In the genomic region with DNA sequence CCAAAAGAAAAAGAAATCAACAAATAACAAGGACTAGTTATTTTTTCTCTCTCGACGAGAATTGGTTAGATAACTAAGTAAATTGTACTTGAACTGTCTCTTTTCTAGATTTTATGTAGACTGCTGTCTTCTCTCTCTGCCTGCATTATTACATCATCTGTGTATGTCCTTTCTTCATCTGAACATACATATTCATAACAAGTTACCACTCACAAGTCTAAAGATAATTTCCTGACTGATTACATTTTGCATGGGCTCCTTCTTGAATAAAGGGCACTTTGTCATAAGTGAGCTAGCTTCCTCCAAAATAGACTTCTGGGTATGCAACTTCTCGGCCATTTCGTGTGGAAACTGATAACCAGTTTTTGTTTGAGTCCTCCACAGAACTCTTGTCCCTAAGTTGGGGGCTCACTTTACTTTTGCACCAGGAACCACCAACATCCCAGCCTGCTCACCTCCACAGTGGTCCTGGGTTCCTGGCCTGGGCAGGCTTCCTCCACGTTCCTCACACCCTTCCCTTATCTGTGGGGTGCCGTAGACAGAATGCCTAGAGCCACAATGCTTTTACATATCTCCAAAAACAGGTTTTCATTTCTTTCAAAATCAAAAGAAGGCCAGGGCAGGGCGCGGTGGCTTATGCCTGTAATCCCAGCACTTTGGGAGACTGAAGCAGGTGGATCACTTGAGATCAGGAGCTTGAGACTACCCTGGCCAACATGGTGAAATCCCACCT, we compare ENCODE assay signal across 11 cellular contexts. TPM values are rescaled to one million over a fixed set of nuclear protein-coding genes. Genes with fewer than 3 reads are reported as not detected.
A peak's percentile ranks its signal among the peaks of the same experiment; 100 is the strongest.
DNase-seq lines count a peak whose midpoint lies in the region; TF ChIP-seq lines count a peak whose summit lies in the region.
"Had no signal": no experiment of that assay in that cellular context is flagged by ENCODE, and none has a peak within 500 bp of the region (broad histone marks: within the 10 kb centered on the region; RNA-seq: fewer than 3 reads in every experiment).

No MANE protein-coding gene starts in this region.

- TF ChIP-seq CTCF in liver (IDR thresholded peaks at IDR 0.05; ENCODE audit: low read depth, low read length, missing input control) (no peak), thyroid gland (IDR thresholded peaks at IDR 0.05) (no peak)

- H3K36me3 Mint-ChIP-seq in activated naive CD4-positive, alpha-beta T cell treated with anti-CD3 and anti-CD28 coated beads for 36 hours (ENCODE audit: low read depth): no peaks in the 10 kb centered on the region
- H3K36me3 Mint-ChIP-seq in activated naive CD8-positive, alpha-beta T cell: no peaks in the 10 kb centered on the region

- no peak overlapping the region for H3K4me3 ChIP-seq in liver (ENCODE audit: low read depth in 1 of 3, low read length in 3 of 3)
- H3K4me3 ChIP-seq in thyroid gland (replicated peaks in 1 of 3): no peak overlapping the region

- H3K4me1 ChIP-seq in liver (ENCODE audit: control insufficient read depth in 4 of 4, insufficient read depth in 4 of 4, low read length in 3 of 4) (peaks cover 0 to 2% (median 0%) of the 10 kb centered on the region in 4 donors), thyroid gland (peaks cover 18 to 42% of the 10 kb centered on the region in 2 donors)

- H3K27ac ChIP-seq in liver (ENCODE audit: low read depth in 1 of 2, low read length in 2 of 2) (peak overlapping the region; percentile 14 to 52), thyroid gland (peak overlapping the region; percentile 87 to 89 (median 89))
- H3K27ac ChIP-seq: KMS-11 had no signal

- CTCF ChIA-PET in activated naive CD4-positive, alpha-beta T cell treated with anti-CD3 and anti-CD28 coated beads for 36 hours (lab: Charles Lee): interaction anchor here (0.9 to 5.3 kb wide), 3 partner anchors 17 to 405 kb away, joined by 4 to 36 read pairs (median 4); no protein-coding TSS in a partner anchor

- H3K9me3 ChIP-seq in liver (ENCODE audit: control insufficient read depth in 4 of 4, low read length in 3 of 4) (no peaks in the 10 kb centered on the region), thyroid gland (no peaks in the 10 kb centered on the region)
- H3K9me3 ChIP-seq: BE2C had no signal

- H3K27ac Mint-ChIP-seq in activated naive CD4-positive, alpha-beta T cell treated with anti-CD3 and anti-CD28 coated beads for 36 hours: peak overlapping the region; percentile 77
- peak overlapping the region; percentile 87 for H3K27ac Mint-ChIP-seq in activated naive CD8-positive, alpha-beta T cell

- intact Hi-C loops in activated naive CD4-positive, alpha-beta T cell treated with anti-CD3 and anti-CD28 coated beads for 36 hours (cut with micrococcal nuclease): no loop called here
- intact Hi-C loops in thyroid gland (cut with DNase I): loop anchor here (10.0 kb wide), 1 partner anchor 178 kb away; no protein-coding TSS in a partner anchor

- no peak for TF ChIP-seq RAD21 in liver (IDR thresholded peaks at IDR 0.05)

- no peaks in the 10 kb centered on the region for H3K27me3 Mint-ChIP-seq in activated naive CD4-positive, alpha-beta T cell treated with anti-CD3 and anti-CD28 coated beads for 36 hours (ENCODE audit: low read depth)
- no peaks in the 10 kb centered on the region for H3K27me3 Mint-ChIP-seq in activated naive CD8-positive, alpha-beta T cell

- no peak for DNase-seq in activated naive CD4-positive, alpha-beta T cell treated with anti-CD3 and anti-CD28 coated beads for 36 hours
- no peak for DNase-seq in activated naive CD4-positive, alpha-beta T cell (lab: John Stamatoyannopoulos, UW)
- no peak for DNase-seq in thyroid gland
- no peak for DNase-seq in T1000 (lab: John Stamatoyannopoulos, UW)
- DNase-seq in NCI-H2171 treated with DMSO at 0.1 percent for 48 hours (lab: John Stamatoyannopoulos, UW): no peak
- DNase-seq in middle frontal gyrus (ENCODE audit: extremely low spot score, low spot score): no peak
- DNase-seq: BE2C, islet precursor cell had no signal

- no peak for TF ChIP-seq POLR2A in thyroid gland (IDR thresholded peaks at IDR 0.05)

- WGBS in liver: 73% methylated on average over 8 of the region's 8 CpGs
- 82 to 89% methylated on average over 8 of the region's 8 CpGs for WGBS in thyroid gland, 2 donors

- H3K4me1 Mint-ChIP-seq in activated naive CD4-positive, alpha-beta T cell treated with anti-CD3 and anti-CD28 coated beads for 36 hours (ENCODE audit: low read depth): peaks cover 59% of the 10 kb centered on the region
- peaks cover 70% of the 10 kb centered on the region for H3K4me1 Mint-ChIP-seq in activated naive CD8-positive, alpha-beta T cell (ENCODE audit: low read depth)

- H3K36me3 ChIP-seq in liver (ENCODE audit: control insufficient read depth in 4 of 4, insufficient read depth in 3 of 4, low read depth in 1 of 4, low read length in 3 of 4) (no peaks in the 10 kb centered on the region), thyroid gland (no peaks in the 10 kb centered on the region)
- H3K36me3 ChIP-seq: BE2C had no signal

- H3K4me3 Mint-ChIP-seq in activated naive CD4-positive, alpha-beta T cell treated with anti-CD3 and anti-CD28 coated beads for 36 hours: no peak overlapping the region
- H3K4me3 Mint-ChIP-seq in activated naive CD8-positive, alpha-beta T cell: peak overlapping the region; percentile 10

- H3K27me3 ChIP-seq in liver (ENCODE audit: control insufficient read depth in 4 of 4, insufficient read depth in 4 of 4, low read length in 3 of 4) (no peaks in the 10 kb centered on the region), thyroid gland (no peaks in the 10 kb centered on the region)
- H3K27me3 ChIP-seq: BE2C had no signal

- no peaks in the 10 kb centered on the region for H3K9me3 Mint-ChIP-seq in activated naive CD4-positive, alpha-beta T cell treated with anti-CD3 and anti-CD28 coated beads for 36 hours
- no peaks in the 10 kb centered on the region for H3K9me3 Mint-ChIP-seq in activated naive CD8-positive, alpha-beta T cell (ENCODE audit: low read depth)

- H3K9ac ChIP-seq in liver (ENCODE audit: low read depth in 1 of 2, low read length in 2 of 2): no peak overlapping the region
- H3K9ac ChIP-seq: KMS-11 had no signal

TF ChIP-seq in liver, 16 proteins besides CTCF, POLR2A, EP300 and RAD21:
- TF ChIP-seq EGR1 (IDR thresholded peaks at IDR 0.05; ENCODE audit: low read depth in 2 of 2): no peak
- TF ChIP-seq GABPA (IDR thresholded peaks at IDR 0.05 in 1 of 2, conservative IDR thresholded peaks at IDR 0.05 in 1 of 2): no peak
- no peak for TF ChIP-seq HNF4A (conservative IDR thresholded peaks at IDR 0.05)
- TF ChIP-seq, protein P1, sequence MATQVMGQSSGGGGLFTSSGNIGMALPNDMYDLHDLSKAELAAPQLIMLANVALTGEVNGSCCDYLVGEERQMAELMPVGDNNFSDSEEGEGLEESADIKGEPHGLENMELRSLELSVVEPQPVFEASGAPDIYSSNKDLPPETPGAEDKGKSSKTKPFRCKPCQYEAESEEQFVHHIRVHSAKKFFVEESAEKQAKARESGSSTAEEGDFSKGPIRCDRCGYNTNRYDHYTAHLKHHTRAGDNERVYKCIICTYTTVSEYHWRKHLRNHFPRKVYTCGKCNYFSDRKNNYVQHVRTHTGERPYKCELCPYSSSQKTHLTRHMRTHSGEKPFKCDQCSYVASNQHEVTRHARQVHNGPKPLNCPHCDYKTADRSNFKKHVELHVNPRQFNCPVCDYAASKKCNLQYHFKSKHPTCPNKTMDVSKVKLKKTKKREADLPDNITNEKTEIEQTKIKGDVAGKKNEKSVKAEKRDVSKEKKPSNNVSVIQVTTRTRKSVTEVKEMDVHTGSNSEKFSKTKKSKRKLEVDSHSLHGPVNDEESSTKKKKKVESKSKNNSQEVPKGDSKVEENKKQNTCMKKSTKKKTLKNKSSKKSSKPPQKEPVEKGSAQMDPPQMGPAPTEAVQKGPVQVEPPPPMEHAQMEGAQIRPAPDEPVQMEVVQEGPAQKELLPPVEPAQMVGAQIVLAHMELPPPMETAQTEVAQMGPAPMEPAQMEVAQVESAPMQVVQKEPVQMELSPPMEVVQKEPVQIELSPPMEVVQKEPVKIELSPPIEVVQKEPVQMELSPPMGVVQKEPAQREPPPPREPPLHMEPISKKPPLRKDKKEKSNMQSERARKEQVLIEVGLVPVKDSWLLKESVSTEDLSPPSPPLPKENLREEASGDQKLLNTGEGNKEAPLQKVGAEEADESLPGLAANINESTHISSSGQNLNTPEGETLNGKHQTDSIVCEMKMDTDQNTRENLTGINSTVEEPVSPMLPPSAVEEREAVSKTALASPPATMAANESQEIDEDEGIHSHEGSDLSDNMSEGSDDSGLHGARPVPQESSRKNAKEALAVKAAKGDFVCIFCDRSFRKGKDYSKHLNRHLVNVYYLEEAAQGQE (IDR thresholded peaks at IDR 0.05): no peak
TF ChIP-seq in liver: peak in this region for 0.

RNA-seq across cellular contexts. Expression of a gene that starts 6.2 kb away (rescaled TPM):
- total RNA-seq in activated naive CD4-positive, alpha-beta T cell treated with anti-CD3 and anti-CD28 coated beads for 36 hours: 10 to 100 TPM; 86.6 to 87.3 TPM
- total RNA-seq in liver: 10 to 100 TPM; 24.5 to 37.2 TPM
- polyA plus RNA-seq in liver: 10 to 100 TPM; 20.2 to 27.4 TPM
- total RNA-seq in thyroid gland: 10 to 100 TPM; 75.5 to 94.2 (median 81.8) TPM

RNA-seq across cellular contexts. Expression of a gene that starts 21.5 kb away (rescaled TPM):
- 1 to 10 TPM in 1 of 2 experiments, under 1 TPM in 1; 0.88 to 1.3 TPM for total RNA-seq in activated naive CD4-positive, alpha-beta T cell treated with anti-CD3 and anti-CD28 coated beads for 36 hours
- total RNA-seq in liver (1 to 10 TPM; 2.9 to 5.1 TPM), thyroid gland (10 to 100 TPM; 34.1 to 72.7 (median 49.5) TPM)
- 1 to 10 TPM; 1.4 to 2.2 TPM for polyA plus RNA-seq in liver

Comparison
In these comparisons a context has a peak if more than half of its experiments do, and no peak if none do; other contexts are left out.
1. RNA of a gene that starts 21.5 kb away (total RNA-seq): 34.1 to 72.7 TPM in thyroid gland; 2.9 to 5.1 TPM in liver and 0.88 to 1.3 TPM in activated naive CD4-positive, alpha-beta T cell treated with anti-CD3 and anti-CD28 coated beads for 36 hours; every median in the first group is over 4 times any median in the second.